ENCODE assay signal across 8 cellular contexts in the genomic region with DNA sequence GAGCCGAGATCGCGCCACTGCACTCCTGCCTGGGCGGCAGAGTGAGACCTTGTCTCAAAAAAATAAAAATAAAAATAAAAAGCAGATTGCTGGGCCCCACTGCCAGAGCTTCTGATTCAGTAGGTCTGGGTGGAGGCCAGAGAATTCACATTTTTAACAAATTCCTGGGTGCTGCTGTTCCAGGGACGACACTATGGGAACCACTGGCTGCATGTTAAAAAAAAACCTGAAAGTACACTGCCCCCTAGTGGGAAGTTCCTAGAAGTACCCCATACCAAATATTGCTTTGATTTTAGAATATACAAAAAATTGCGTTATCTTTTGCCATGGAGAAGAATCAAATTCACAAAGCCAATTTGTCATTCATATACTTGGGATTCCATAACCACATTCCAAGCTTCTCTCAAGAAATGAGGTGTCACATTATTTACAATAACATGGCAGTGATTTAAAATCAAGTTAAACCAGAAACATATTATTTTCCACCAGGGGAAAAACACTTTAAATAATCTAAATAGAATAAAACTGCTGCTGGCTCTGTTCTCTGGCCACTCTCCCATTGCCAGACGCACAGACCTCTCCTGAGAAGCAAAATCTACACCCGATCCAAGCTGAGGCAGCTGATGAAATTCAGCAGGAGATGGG. TPM values are rescaled to one million over a fixed set of nuclear protein-coding genes. Genes with fewer than 3 reads are reported as not detected.
A peak's percentile ranks its signal among the peaks of the same experiment; 100 is the strongest.
DNase-seq lines count a peak whose midpoint lies in the region; ATAC-seq and TF ChIP-seq lines count a peak whose summit lies in the region.

No MANE protein-coding gene starts in this region.

- ATAC-seq in Panc1, result no peak
- no peak for ATAC-seq in HG02678 (IDR thresholded peaks at IDR 0.05; ENCODE audit: unreplicated experiment)

- H4K20me1 ChIP-seq in DOHH2 (ENCODE audit: control insufficient read depth, insufficient read depth, low read depth, low read length), result no peaks in the 10 kb centered on the region

- peaks cover 16% of the 10 kb centered on the region; the same call in 1 of the 2 replicates for H3K27me3 ChIP-seq in DOHH2 (ENCODE audit: control insufficient read depth, low read length)
- no peaks in the 10 kb centered on the region for H3K27me3 ChIP-seq in Panc1 (ENCODE audit: control insufficient read depth, insufficient read depth, low read length)
- H3K27me3 ChIP-seq in colonic mucosa, result no peaks in the 10 kb centered on the region
- H3K27me3 ChIP-seq in liver (ENCODE audit: control insufficient read depth in 4 of 4, insufficient read depth in 4 of 4, low read length in 3 of 4), result no peaks in the 10 kb centered on the region

- H3K27ac ChIP-seq in DOHH2 (ENCODE audit: low read depth, low read length) (no peak overlapping the region), Panc1 (ENCODE audit: low read length) (no peak overlapping the region), colonic mucosa (no peak overlapping the region), liver (ENCODE audit: low read depth in 1 of 2, low read length in 2 of 2) (no peak overlapping the region)

- DNase-seq in HuH-7 (ENCODE audit: low spot score) (peak; percentile 56), Panc1 (ENCODE audit: low read depth, low spot score) (no peak), colonic mucosa (no peak), posterior vena cava (ENCODE audit: low spot score) (no peak), NCI-H774 (lab: John Stamatoyannopoulos, UW) (no peak)

- no peaks in the 10 kb centered on the region for H3K36me3 ChIP-seq in DOHH2 (ENCODE audit: control insufficient read depth, low read length)
- H3K36me3 ChIP-seq in Panc1 (ENCODE audit: control insufficient read depth, insufficient read depth, low read length), result no peaks in the 10 kb centered on the region
- no peaks in the 10 kb centered on the region for H3K36me3 ChIP-seq in colonic mucosa
- no peaks in the 10 kb centered on the region for H3K36me3 ChIP-seq in liver (ENCODE audit: control insufficient read depth in 4 of 4, insufficient read depth in 3 of 4, low read depth in 1 of 4, low read length in 3 of 4)

- 59% methylated on average over 8 of the region's 8 CpGs for WGBS in liver

- BruUV-seq in Panc1 (replicated peaks; lab: Mats Ljungman, UMichigan), result no TSS peak

- H3K4me2 ChIP-seq in DOHH2 (ENCODE audit: low read length), result no peak overlapping the region

- no peaks in the 10 kb centered on the region for H3K9me3 ChIP-seq in DOHH2 (ENCODE audit: control insufficient read depth, insufficient read depth, low read length)
- no peaks in the 10 kb centered on the region for H3K9me3 ChIP-seq in Panc1 (ENCODE audit: control insufficient read depth, insufficient read depth, low read depth, low read length)
- no peaks in the 10 kb centered on the region for H3K9me3 ChIP-seq in colonic mucosa
- no peaks in the 10 kb centered on the region for H3K9me3 ChIP-seq in liver (ENCODE audit: control insufficient read depth in 4 of 4, low read length in 3 of 4)

- POLR2A ChIA-PET in Panc1 (lab: Charles Lee), result interaction anchor here (0.7 kb wide), 2 partner anchors 162 to 617 kb away, joined by 3 read pairs; no protein-coding TSS in a partner anchor

- in situ Hi-C loops in Panc1 (cut with HindIII; ENCODE audit: low pct_unique_long_range_greater_than_20kb, low sequenced_read_pairs), result no loop called here

- CTCF ChIA-PET in Panc1 (lab: Charles Lee), result interaction anchor here (0.7 to 2.1 kb wide), 2 partner anchors 168 to 350 kb away, joined by 3 to 7 read pairs; no protein-coding TSS in a partner anchor

- no peaks in the 10 kb centered on the region for H3K9me2 ChIP-seq in DOHH2 (replicated peaks; ENCODE audit: control insufficient read depth, low read length)

- TF ChIP-seq CTCF in DOHH2 (IDR thresholded peaks at IDR 0.05; ENCODE audit: low read depth, low read length, poor library complexity, severe bottlenecking), result peak; percentile 72
- TF ChIP-seq CTCF in Panc1 (IDR thresholded peaks at IDR 0.05), result peak; percentile 82
- TF ChIP-seq CTCF in colonic mucosa (IDR thresholded peaks at IDR 0.05), result peak; percentile 79
- peak; percentile 77 for TF ChIP-seq CTCF in liver (IDR thresholded peaks at IDR 0.05; ENCODE audit: low read depth, low read length, missing input control)

- no peaks in the 10 kb centered on the region for H3K79me2 ChIP-seq in DOHH2 (ENCODE audit: control insufficient read depth, low read length)

- H3F3A ChIP-seq in DOHH2 (ENCODE audit: control insufficient read depth, insufficient read depth), result no peaks in the 10 kb centered on the region

- TF ChIP-seq RAD21 in liver (IDR thresholded peaks at IDR 0.05), result peak; percentile 84 to 85

- H3K4me1 ChIP-seq in DOHH2 (ENCODE audit: control insufficient read depth, low read length) (no peaks in the 10 kb centered on the region), Panc1 (ENCODE audit: control insufficient read depth, insufficient read depth, low read length) (no peaks in the 10 kb centered on the region), colonic mucosa (no peaks in the 10 kb centered on the region), liver (ENCODE audit: control insufficient read depth in 4 of 4, insufficient read depth in 4 of 4, low read length in 3 of 4) (no peaks in the 10 kb centered on the region)

- no peak overlapping the region for H3K4me3 ChIP-seq in DOHH2 (ENCODE audit: low read length)
- H3K4me3 ChIP-seq in Panc1 (ENCODE audit: low read depth in 2 of 2, low read length in 2 of 2), result no peak overlapping the region
- H3K4me3 ChIP-seq in colonic mucosa, result no peak overlapping the region
- no peak overlapping the region for H3K4me3 ChIP-seq in liver (ENCODE audit: low read depth in 1 of 3, low read length in 3 of 3)

- H3K9ac ChIP-seq in colonic mucosa (ENCODE audit: low read depth in 2 of 2, low read length in 2 of 2), result no peak overlapping the region
- no peak overlapping the region for H3K9ac ChIP-seq in liver (ENCODE audit: low read depth in 1 of 2, low read length in 2 of 2)

- intact Hi-C loops in Panc1 (cut with micrococcal nuclease; ENCODE audit: unreplicated experiment), result loop anchor here (5.0 to 10.0 kb wide), 3 partner anchors 90 to 358 kb away; no protein-coding TSS in a partner anchor
- intact Hi-C loops in colonic mucosa (cut with DNase I), result loop anchor here (2.0 to 10.0 kb wide), 4 partner anchors 60 to 358 kb away; partner anchors contain the start of gene RUNX3
- intact Hi-C loops in posterior vena cava (cut with DNase I), result loop anchor here in 1 of 2 donors (10.0 kb wide), 1 partner anchor 350 kb away; no protein-coding TSS in a partner anchor

TF ChIP-seq in liver, 16 proteins besides CTCF, POLR2A, EP300 and RAD21 (continues in another document):
- TF ChIP-seq, protein P1, sequence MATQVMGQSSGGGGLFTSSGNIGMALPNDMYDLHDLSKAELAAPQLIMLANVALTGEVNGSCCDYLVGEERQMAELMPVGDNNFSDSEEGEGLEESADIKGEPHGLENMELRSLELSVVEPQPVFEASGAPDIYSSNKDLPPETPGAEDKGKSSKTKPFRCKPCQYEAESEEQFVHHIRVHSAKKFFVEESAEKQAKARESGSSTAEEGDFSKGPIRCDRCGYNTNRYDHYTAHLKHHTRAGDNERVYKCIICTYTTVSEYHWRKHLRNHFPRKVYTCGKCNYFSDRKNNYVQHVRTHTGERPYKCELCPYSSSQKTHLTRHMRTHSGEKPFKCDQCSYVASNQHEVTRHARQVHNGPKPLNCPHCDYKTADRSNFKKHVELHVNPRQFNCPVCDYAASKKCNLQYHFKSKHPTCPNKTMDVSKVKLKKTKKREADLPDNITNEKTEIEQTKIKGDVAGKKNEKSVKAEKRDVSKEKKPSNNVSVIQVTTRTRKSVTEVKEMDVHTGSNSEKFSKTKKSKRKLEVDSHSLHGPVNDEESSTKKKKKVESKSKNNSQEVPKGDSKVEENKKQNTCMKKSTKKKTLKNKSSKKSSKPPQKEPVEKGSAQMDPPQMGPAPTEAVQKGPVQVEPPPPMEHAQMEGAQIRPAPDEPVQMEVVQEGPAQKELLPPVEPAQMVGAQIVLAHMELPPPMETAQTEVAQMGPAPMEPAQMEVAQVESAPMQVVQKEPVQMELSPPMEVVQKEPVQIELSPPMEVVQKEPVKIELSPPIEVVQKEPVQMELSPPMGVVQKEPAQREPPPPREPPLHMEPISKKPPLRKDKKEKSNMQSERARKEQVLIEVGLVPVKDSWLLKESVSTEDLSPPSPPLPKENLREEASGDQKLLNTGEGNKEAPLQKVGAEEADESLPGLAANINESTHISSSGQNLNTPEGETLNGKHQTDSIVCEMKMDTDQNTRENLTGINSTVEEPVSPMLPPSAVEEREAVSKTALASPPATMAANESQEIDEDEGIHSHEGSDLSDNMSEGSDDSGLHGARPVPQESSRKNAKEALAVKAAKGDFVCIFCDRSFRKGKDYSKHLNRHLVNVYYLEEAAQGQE (IDR thresholded peaks at IDR 0.05), result no peak
- TF ChIP-seq, protein P2, sequence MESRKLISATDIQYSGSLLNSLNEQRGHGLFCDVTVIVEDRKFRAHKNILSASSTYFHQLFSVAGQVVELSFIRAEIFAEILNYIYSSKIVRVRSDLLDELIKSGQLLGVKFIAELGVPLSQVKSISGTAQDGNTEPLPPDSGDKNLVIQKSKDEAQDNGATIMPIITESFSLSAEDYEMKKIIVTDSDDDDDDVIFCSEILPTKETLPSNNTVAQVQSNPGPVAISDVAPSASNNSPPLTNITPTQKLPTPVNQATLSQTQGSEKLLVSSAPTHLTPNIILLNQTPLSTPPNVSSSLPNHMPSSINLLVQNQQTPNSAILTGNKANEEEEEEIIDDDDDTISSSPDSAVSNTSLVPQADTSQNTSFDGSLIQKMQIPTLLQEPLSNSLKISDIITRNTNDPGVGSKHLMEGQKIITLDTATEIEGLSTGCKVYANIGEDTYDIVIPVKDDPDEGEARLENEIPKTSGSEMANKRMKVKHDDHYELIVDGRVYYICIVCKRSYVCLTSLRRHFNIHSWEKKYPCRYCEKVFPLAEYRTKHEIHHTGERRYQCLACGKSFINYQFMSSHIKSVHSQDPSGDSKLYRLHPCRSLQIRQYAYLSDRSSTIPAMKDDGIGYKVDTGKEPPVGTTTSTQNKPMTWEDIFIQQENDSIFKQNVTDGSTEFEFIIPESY (IDR thresholded peaks at IDR 0.05), result no peak
- no peak for TF ChIP-seq FOXA2 (IDR thresholded peaks at IDR 0.05)
- TF ChIP-seq TAF1 (conservative IDR thresholded peaks at IDR 0.05), result no peak
- TF ChIP-seq ATF3 (IDR thresholded peaks at IDR 0.05), result no peak
- no peak for TF ChIP-seq EGR1 (IDR thresholded peaks at IDR 0.05; ENCODE audit: low read depth in 2 of 2)
- TF ChIP-seq NR2F2 (IDR thresholded peaks at IDR 0.05), result no peak

RNA-seq across cellular contexts. Expression of gene SYF2, which starts 27.4 kb away (rescaled TPM):
- total RNA-seq in Panc1 (2021; ENCODE audit: unreplicated experiment), result 28.9 TPM
- 34.5 TPM for polyA plus RNA-seq in Panc1 (2012; ENCODE audit: insufficient read length)
- 10 to 100 TPM; 38.8 to 60.8 TPM for total RNA-seq in colonic mucosa
- 10 to 100 TPM; 12.0 to 13.0 TPM for total RNA-seq in liver
- 10 to 100 TPM; 17.5 to 24.0 TPM for polyA plus RNA-seq in liver
- total RNA-seq in posterior vena cava, result 10 to 100 TPM; 35.7 to 38.0 TPM

RNA-seq across cellular contexts. Expression of gene RSRP1, which starts 42.3 kb away (rescaled TPM):
- 104 TPM for total RNA-seq in Panc1 (2021; ENCODE audit: unreplicated experiment)
- 30.5 TPM for polyA plus RNA-seq in Panc1 (2012; ENCODE audit: insufficient read length)
- 100 to 1,000 TPM; 129 to 137 TPM for total RNA-seq in colonic mucosa
- 100 to 1,000 TPM; 101 TPM for total RNA-seq in liver
- polyA plus RNA-seq in liver, result 10 to 100 TPM; 19.9 to 46.7 TPM
- 10 to 100 TPM; 67.5 to 90.0 TPM for total RNA-seq in posterior vena cava
